Comparison of ENCODE assay signal across 8 cellular contexts in genomic region chr1:12031039-12031980, GRCh38. TPM values are rescaled to one million over a fixed set of nuclear protein-coding genes. Genes with fewer than 3 reads are reported as not detected.
DNase-seq lines count a peak whose midpoint lies in the region; ATAC-seq and TF ChIP-seq lines count a peak whose summit lies in the region.

No MANE protein-coding gene starts in this region.

- no peak overlapping the region for H3K4me3 ChIP-seq in colonic mucosa

- DNase-seq in GM13977 (ENCODE audit: low spot score) (peak; percentile 67), RWPE1 (ENCODE audit: low spot score) (peak; percentile 40), colonic mucosa (peak; percentile 34), naive B cell (peak; percentile 31), activated gamma-delta T cell (lab: John Stamatoyannopoulos, UW) (no peak)

- H3K4me1 Mint-ChIP-seq in naive B cell, result peaks cover 0 to 18% (median 14%) of the 10 kb centered on the region in 3 donors

- H3K36me3 Mint-ChIP-seq in naive B cell, result peaks cover 7 to 24% of the 10 kb centered on the region in 2 donors

- H3K4me1 ChIP-seq in colonic mucosa, result no peaks in the 10 kb centered on the region

- H3K9ac ChIP-seq in colonic mucosa (ENCODE audit: low read depth in 2 of 2, low read length in 2 of 2), result no peak overlapping the region

- H3K27ac ChIP-seq in RWPE1 (no peak overlapping the region), colonic mucosa (no peak overlapping the region)

- no peaks in the 10 kb centered on the region for H3K9me3 Mint-ChIP-seq in naive B cell

- POLR2A ChIA-PET in RWPE1 (lab: Yijun Ruan, JAX; ENCODE audit: low non-redundant PET), result no interaction called here

- intact Hi-C loops in colonic mucosa (cut with DNase I), result no loop called here

- H3K27me3 Mint-ChIP-seq in naive B cell, result no peaks in the 10 kb centered on the region

- CTCF ChIA-PET in RWPE1 (lab: Yijun Ruan, JAX), result interaction anchor here (0.5 to 1.4 kb wide), 3 partner anchors 27 to 70 kb away, joined by 3 to 9 read pairs (median 4); no protein-coding TSS in a partner anchor

- ATAC-seq in naive B cell (ENCODE audit: low read depth in 2 of 2), result peak; percentile 56 to 60
- no peak for ATAC-seq in HG03460 (IDR thresholded peaks at IDR 0.05; ENCODE audit: unreplicated experiment)
- ATAC-seq in HG03108 (IDR thresholded peaks at IDR 0.05; ENCODE audit: unreplicated experiment), result no peak
- ATAC-seq in GM18870 (IDR thresholded peaks at IDR 0.05; ENCODE audit: unreplicated experiment), result no peak

- no peaks in the 10 kb centered on the region for H3K9me3 ChIP-seq in colonic mucosa

- in situ Hi-C loops in GM13977 (cut with MboI; ENCODE audit: low pct_unique_long_range_greater_than_20kb, low sequenced_read_pairs, unreplicated experiment), result no loop called here

- no peak overlapping the region for H3K4me3 Mint-ChIP-seq in naive B cell

- TF ChIP-seq CTCF in GM13977 (IDR thresholded peaks at IDR 0.05; ENCODE audit: extremely low read depth, insufficient read depth, missing control alignments) (peak; percentile 82), RWPE1 (conservative IDR thresholded peaks at IDR 0.05; ENCODE audit: low read depth) (peak; percentile 55), colonic mucosa (IDR thresholded peaks at IDR 0.05) (peak; percentile 27)

- H3K27ac Mint-ChIP-seq in naive B cell, result no peak overlapping the region

- H3K27me3 ChIP-seq in colonic mucosa, result no peaks in the 10 kb centered on the region

- no peaks in the 10 kb centered on the region for H3K36me3 ChIP-seq in colonic mucosa

RNA-seq across cellular contexts. Expression of gene MIIP, which starts 12.0 kb away (rescaled TPM):
- 10 to 100 TPM; 13.0 to 31.5 TPM for total RNA-seq in colonic mucosa
- 10 to 100 TPM; 28.9 to 41.4 (median 31.6) TPM for polyA plus RNA-seq in naive B cell (ENCODE audit: low read depth in 6 of 6)

RNA-seq across cellular contexts. Expression of gene TNFRSF8, which starts 31.8 kb away (rescaled TPM):
- under 1 TPM; 0.16 to 0.47 TPM for total RNA-seq in colonic mucosa
- polyA plus RNA-seq in naive B cell (ENCODE audit: low read depth in 6 of 6), result not detected

RNA-seq across cellular contexts. Expression of gene MFN2, which starts 51.1 kb away (rescaled TPM):
- 100 to 1,000 TPM; 102 to 110 TPM for total RNA-seq in colonic mucosa
- polyA plus RNA-seq in naive B cell (ENCODE audit: low read depth in 6 of 6), result 10 to 100 TPM; 27.5 to 39.9 (median 35.9) TPM

Comparison
In these comparisons a context has a peak if more than half of its experiments do, and no peak if none do; other contexts are left out.
1. CTCF ChIP-seq: peak in every context shown above with its lines; median percentile 82 in GM13977; 55 in RWPE1; 27 in colonic mucosa.
2. ATAC-seq: peak in naive B cell (2 of 2); none in HG03460 (single experiment), HG03108 (single experiment) and GM18870 (single experiment).